34 cellular contexts compared by ENCODE assay signal in genomic region chrX:148872153-148872540, GRCh38.
"Had no signal": no experiment of that assay in that cellular context is flagged by ENCODE, and none has a peak within 500 bp of the region (broad histone marks: within the 10 kb centered on the region; RNA-seq: fewer than 3 reads in every experiment).

No MANE protein-coding gene starts in this region.

- H3K4me3 ChIP-seq: esophagus muscularis mucosa, heart left ventricle, ovary, right lobe of liver, thyroid gland, upper lobe of left lung, vagina had no signal

- H3K27ac Mint-ChIP-seq: activated naive CD4-positive, alpha-beta T cell treated with anti-CD3 and anti-CD28 coated beads, Interleukin-2, amount 10 ng/mL, durations not matched to agents 7 days and 5 days; activated naive CD8-positive, alpha-beta T cell treated with anti-CD3 and anti-CD28 coated beads, Interleukin-2, amount 10 ng/mL, durations not matched to agents 7 days and 5 days; activated T-helper 1 cell treated with anti-CD3 and anti-CD28 coated beads, Interleukin-12 subunit alpha, Interleukin-12 subunit beta, Interleukin-2, Interleukin-4 antibody, amounts not matched to agents 30 ng/mL and 10 ng/mL and 1 ng/mL, durations not matched to agents 14 hours and 24 hours and 36 hours; immature natural killer cell; nephron progenitor cell; progenitor cell of endocrine pancreas; stimulated activated memory B cell treated with anti-CD40 and anti-IgM and Interleukin-4, amounts not matched to agents 10 μg/mL and 1 μg/mL and 100 μg/mL, for 72 hours; stimulated activated naive CD8-positive, alpha-beta T cell treated with anti-CD3 and anti-CD28 coated beads, Interleukin-15, amount 100 ng/mL, for 72 hours; T-helper 1 cell treated with Interleukin-12 subunit alpha and Interleukin-12 subunit beta and Interleukin-4 antibody, amounts not matched to agents 30 μg/mL and 1 μg/mL, for 36 hours had no signal

- H3K27me3 ChIP-seq: esophagus muscularis mucosa, neutrophil, ovary, right lobe of liver, thyroid gland, upper lobe of left lung, vagina had no signal

- DNase-seq: activated CD4-positive, alpha-beta T cell treated with anti-CD3 and anti-CD28 coated beads for 48 hours; activated CD4-positive, alpha-beta T cell treated with anti-CD3 and anti-CD28 coated beads, Interleukin-2, amount 50 U/mL, for 48 hours; activated CD8-positive, alpha-beta memory T cell treated with anti-CD3 and anti-CD28 coated beads, Interleukin-2, amount 50 U/mL, for 4 hours; activated effector memory CD4-positive, alpha-beta T cell treated with anti-CD3 and anti-CD28 coated beads, Interleukin-2, amount 50 U/mL, for 16 hours; activated naive CD4-positive, alpha-beta T cell treated with anti-CD3 and anti-CD28 coated beads, Interleukin-2, amount 10 ng/mL, durations not matched to agents 7 days and 5 days; activated naive CD8-positive, alpha-beta T cell treated with anti-CD3 and anti-CD28 coated beads, Interleukin-2, amount 10 ng/mL, durations not matched to agents 7 days and 5 days; activated T-cell treated with anti-CD3 and anti-CD28 coated beads, Interleukin-2, amount 50 U/mL, for 1 hour; amniotic stem cell; dermis blood vessel endothelial cell; effector CD4-positive, alpha-beta T cell; immature natural killer cell; mesendoderm; nephron progenitor cell; ovary; right lobe of liver; small intestine; stimulated activated CD4-positive, alpha-beta T cell treated with anti-CD3 and anti-CD28 coated beads, Interleukin-1b, Interleukin-23, amount 100 ng/mL, for 48 hours; stimulated activated CD4-positive, alpha-beta T cell treated with anti-CD3 and anti-CD28 coated beads, Interleukin-4, amount 100 ng/mL, for 4 hours; stimulated activated CD8-positive, alpha-beta memory T cell treated with anti-CD3 and anti-CD28 coated beads, Interleukin-4, amount 100 ng/mL, for 48 hours; stimulated activated naive CD8-positive, alpha-beta T cell treated with anti-CD3 and anti-CD28 coated beads, Interleukin-15, amount 100 ng/mL, for 72 hours; substantia nigra; T-helper 9 cell; thyroid gland; upper lobe of left lung had no signal

- H3K27me3 Mint-ChIP-seq: activated naive CD4-positive, alpha-beta T cell treated with anti-CD3 and anti-CD28 coated beads, Interleukin-2, amount 10 ng/mL, durations not matched to agents 7 days and 5 days; activated naive CD8-positive, alpha-beta T cell treated with anti-CD3 and anti-CD28 coated beads, Interleukin-2, amount 10 ng/mL, durations not matched to agents 7 days and 5 days; central memory CD8-positive, alpha-beta T cell; progenitor cell of endocrine pancreas; stimulated activated memory B cell treated with anti-CD40 and anti-IgM and Interleukin-4, amounts not matched to agents 10 μg/mL and 1 μg/mL and 100 μg/mL, for 72 hours; stimulated activated naive CD8-positive, alpha-beta T cell treated with anti-CD3 and anti-CD28 coated beads, Interleukin-15, amount 100 ng/mL, for 72 hours had no signal

- H3K9me3 Mint-ChIP-seq: activated naive CD4-positive, alpha-beta T cell treated with anti-CD3 and anti-CD28 coated beads, Interleukin-2, amount 10 ng/mL, durations not matched to agents 7 days and 5 days; activated T-helper 1 cell treated with anti-CD3 and anti-CD28 coated beads, Interleukin-12 subunit alpha, Interleukin-12 subunit beta, Interleukin-2, Interleukin-4 antibody, amounts not matched to agents 30 ng/mL and 10 ng/mL and 1 ng/mL, durations not matched to agents 14 hours and 24 hours and 36 hours; central memory CD8-positive, alpha-beta T cell; stimulated activated memory B cell treated with anti-CD40 and anti-IgM and Interleukin-4, amounts not matched to agents 10 μg/mL and 1 μg/mL and 100 μg/mL, for 72 hours; stimulated activated naive CD8-positive, alpha-beta T cell treated with anti-CD3 and anti-CD28 coated beads, Interleukin-15, amount 100 ng/mL, for 72 hours; T-helper 1 cell treated with Interleukin-12 subunit alpha and Interleukin-12 subunit beta and Interleukin-4 antibody, amounts not matched to agents 30 μg/mL and 1 μg/mL, for 36 hours had no signal

- H3K36me3 Mint-ChIP-seq: activated naive CD4-positive, alpha-beta T cell treated with anti-CD3 and anti-CD28 coated beads, Interleukin-2, amount 10 ng/mL, durations not matched to agents 7 days and 5 days; activated naive CD8-positive, alpha-beta T cell treated with anti-CD3 and anti-CD28 coated beads, Interleukin-2, amount 10 ng/mL, durations not matched to agents 7 days and 5 days; immature natural killer cell; stimulated activated memory B cell treated with anti-CD40 and anti-IgM and Interleukin-4, amounts not matched to agents 10 μg/mL and 1 μg/mL and 100 μg/mL, for 72 hours had no signal

- H3K4me1 Mint-ChIP-seq: activated naive CD4-positive, alpha-beta T cell treated with anti-CD3 and anti-CD28 coated beads, Interleukin-2, amount 10 ng/mL, durations not matched to agents 7 days and 5 days; activated naive CD8-positive, alpha-beta T cell treated with anti-CD3 and anti-CD28 coated beads, Interleukin-2, amount 10 ng/mL, durations not matched to agents 7 days and 5 days; central memory CD8-positive, alpha-beta T cell; immature natural killer cell; stimulated activated memory B cell treated with anti-CD40 and anti-IgM and Interleukin-4, amounts not matched to agents 10 μg/mL and 1 μg/mL and 100 μg/mL, for 72 hours; stimulated activated naive CD8-positive, alpha-beta T cell treated with anti-CD3 and anti-CD28 coated beads, Interleukin-15, amount 100 ng/mL, for 72 hours had no signal

- H3K27ac ChIP-seq: esophagus muscularis mucosa, heart left ventricle, neutrophil, ovary, right lobe of liver, thyroid gland, upper lobe of left lung, vagina, VCaP had no signal

- H3K9me3 ChIP-seq: esophagus muscularis mucosa, heart left ventricle, neutrophil, ovary, right lobe of liver, thyroid gland, upper lobe of left lung, vagina had no signal

- ATAC-seq: heart left ventricle; right lobe of liver; stimulated activated memory B cell treated with anti-CD40 and anti-IgM and Interleukin-4, amounts not matched to agents 10 μg/mL and 1 μg/mL and 100 μg/mL, for 72 hours; stimulated activated naive CD8-positive, alpha-beta T cell treated with anti-CD3 and anti-CD28 coated beads, Interleukin-15, amount 100 ng/mL, for 72 hours had no signal

- H3K4me1 ChIP-seq: esophagus muscularis mucosa, heart left ventricle, right lobe of liver, thyroid gland, upper lobe of left lung, vagina had no signal

- H3K4me3 Mint-ChIP-seq: activated naive CD4-positive, alpha-beta T cell treated with anti-CD3 and anti-CD28 coated beads, Interleukin-2, amount 10 ng/mL, durations not matched to agents 7 days and 5 days; activated naive CD8-positive, alpha-beta T cell treated with anti-CD3 and anti-CD28 coated beads, Interleukin-2, amount 10 ng/mL, durations not matched to agents 7 days and 5 days; activated T-helper 1 cell treated with anti-CD3 and anti-CD28 coated beads, Interleukin-12 subunit alpha, Interleukin-12 subunit beta, Interleukin-2, Interleukin-4 antibody, amounts not matched to agents 30 ng/mL and 10 ng/mL and 1 ng/mL, durations not matched to agents 14 hours and 24 hours and 36 hours; central memory CD8-positive, alpha-beta T cell; immature natural killer cell; nephron progenitor cell; stimulated activated memory B cell treated with anti-CD40 and anti-IgM and Interleukin-4, amounts not matched to agents 10 μg/mL and 1 μg/mL and 100 μg/mL, for 72 hours; stimulated activated naive CD8-positive, alpha-beta T cell treated with anti-CD3 and anti-CD28 coated beads, Interleukin-15, amount 100 ng/mL, for 72 hours; T-helper 1 cell treated with Interleukin-12 subunit alpha and Interleukin-12 subunit beta and Interleukin-4 antibody, amounts not matched to agents 30 μg/mL and 1 μg/mL, for 36 hours had no signal

- H3K36me3 ChIP-seq: esophagus muscularis mucosa, heart left ventricle, neutrophil, ovary, right lobe of liver, thyroid gland, upper lobe of left lung, vagina had no signal
